Comparison of ENCODE assay signal across 8 cellular contexts in genomic region chr20:63858393-63859165, GRCh38. TPM values are rescaled to one million over a fixed set of nuclear protein-coding genes. Genes with fewer than 3 reads are reported as not detected.
DNase-seq lines count a peak whose midpoint lies in the region; ATAC-seq and TF ChIP-seq lines count a peak whose summit lies in the region.

No MANE protein-coding gene starts in this region.

- H3K4me1 ChIP-seq in transverse colon = peaks cover 21 to 52% (median 29%) of the 10 kb centered on the region in 4 donors

- peaks cover 12% of the 10 kb centered on the region for H3K27me3 ChIP-seq in layer of hippocampus (ENCODE audit: control insufficient read depth, insufficient read depth, low read length)
- H3K27me3 ChIP-seq in transverse colon = peaks cover 53% of the 10 kb centered on the region

- H3K4me3 ChIP-seq in astrocyte of the spinal cord (ENCODE audit: low read depth, low read length) (no peak overlapping the region), transverse colon (no peak overlapping the region)

- TF ChIP-seq CTCF in astrocyte of the spinal cord (IDR thresholded peaks at IDR 0.05; ENCODE audit: low read depth, low read length) (peak; percentile 55), transverse colon (IDR thresholded peaks at IDR 0.05) (no peak)

- intact Hi-C loops in transverse colon (cut with DNase I; ENCODE audit: low total_unique reads) = no loop called here

- DNase-seq in A172 (ENCODE audit: low spot score) (peak; percentile 49), HT-29 (ENCODE audit: low spot score) (peak; percentile 35), astrocyte of the spinal cord (ENCODE audit: low read depth, low spot score) (peak; percentile 80), transverse colon (no peak), kidney glomerular epithelial cell (lab: John Stamatoyannopoulos, UW) (no peak)
- DNase-seq in effector CD4-positive, alpha-beta T cell = no peak

- 8% methylated on average over 11 of the region's 12 CpGs; no CpG with 5 or more reads in 1 of the 2 donors for WGBS in transverse colon (ENCODE audit: low coverage in 1 of 2), 2 donors

- in situ Hi-C loops in astrocyte of the spinal cord (cut with HindIII; ENCODE audit: low sequenced_read_pairs) (no loop called here), transverse colon (cut with MboI; ENCODE audit: low pct_ligation_motif_present in 1 of 4, low pct_unique_long_range_greater_than_20kb in 1 of 4, low sequenced_read_pairs in 3 of 4) (no loop called here)

- no peaks in the 10 kb centered on the region for H3K9me3 ChIP-seq in transverse colon

- no peak for ATAC-seq in GM19395 (IDR thresholded peaks at IDR 0.05; ENCODE audit: unreplicated experiment)

- no peak for TF ChIP-seq EP300 in transverse colon (IDR thresholded peaks at IDR 0.05; ENCODE audit: low read depth)

- H3K27ac ChIP-seq in layer of hippocampus (ENCODE audit: low read depth, low read length) (peak overlapping the region; percentile 52), transverse colon (peak overlapping the region; percentile 43 to 69 (median 50))

- no peak for TF ChIP-seq POLR2A in transverse colon (IDR thresholded peaks at IDR 0.05)

- H3K36me3 ChIP-seq in transverse colon = no peaks in the 10 kb centered on the region

RNA-seq across cellular contexts. Expression of gene ABHD16B, which starts 2.7 kb away (rescaled TPM):
- not detected in 2 replicates for total RNA-seq in A172 (2014; rRNA removed; shearing (Covaris generic))
- not detected in 2 replicates for total RNA-seq in HT-29 (2014; rRNA removed; shearing (Covaris generic))
- not detected for total RNA-seq in transverse colon

RNA-seq across cellular contexts. Expression of gene TPD52L2, which starts 6.5 kb away (rescaled TPM):
- 149 and 174 TPM in 2 replicates for total RNA-seq in A172 (2014; rRNA removed; shearing (Covaris generic))
- total RNA-seq in HT-29 (2014; rRNA removed; shearing (Covaris generic)) = 151 and 156 TPM in 2 replicates
- total RNA-seq in transverse colon = 10 to 100 TPM; 40.8 to 67.0 (median 62.6) TPM

RNA-seq across cellular contexts. Expression of gene ZBTB46, which starts 27.5 kb away (rescaled TPM):
- 6.8 and 10.3 TPM in 2 replicates for total RNA-seq in A172 (2014; rRNA removed; shearing (Covaris generic))
- 3.3 and 5.3 TPM in 2 replicates for total RNA-seq in HT-29 (2014; rRNA removed; shearing (Covaris generic))
- total RNA-seq in transverse colon = 1 to 10 TPM; 2.3 to 6.0 (median 5.3) TPM

RNA-seq across cellular contexts. Expression of gene DNAJC5, which starts 36.3 kb away (rescaled TPM):
- 48.1 and 50.2 TPM in 2 replicates for total RNA-seq in A172 (2014; rRNA removed; shearing (Covaris generic))
- total RNA-seq in HT-29 (2014; rRNA removed; shearing (Covaris generic)) = 106 and 109 TPM in 2 replicates
- 10 to 100 TPM; 59.9 to 77.3 (median 71.4) TPM for total RNA-seq in transverse colon

Comparison
In these comparisons a context has a peak if more than half of its experiments do, and no peak if none do; other contexts are left out.
1. DNase-seq: peak in A172 (single experiment), HT-29 (single experiment) and astrocyte of the spinal cord (single experiment); none in transverse colon (single experiment), kidney glomerular epithelial cell (single experiment) and effector CD4-positive, alpha-beta T cell (single experiment).